Comparison of ENCODE assay signal across 9 cellular contexts in the genomic region with DNA sequence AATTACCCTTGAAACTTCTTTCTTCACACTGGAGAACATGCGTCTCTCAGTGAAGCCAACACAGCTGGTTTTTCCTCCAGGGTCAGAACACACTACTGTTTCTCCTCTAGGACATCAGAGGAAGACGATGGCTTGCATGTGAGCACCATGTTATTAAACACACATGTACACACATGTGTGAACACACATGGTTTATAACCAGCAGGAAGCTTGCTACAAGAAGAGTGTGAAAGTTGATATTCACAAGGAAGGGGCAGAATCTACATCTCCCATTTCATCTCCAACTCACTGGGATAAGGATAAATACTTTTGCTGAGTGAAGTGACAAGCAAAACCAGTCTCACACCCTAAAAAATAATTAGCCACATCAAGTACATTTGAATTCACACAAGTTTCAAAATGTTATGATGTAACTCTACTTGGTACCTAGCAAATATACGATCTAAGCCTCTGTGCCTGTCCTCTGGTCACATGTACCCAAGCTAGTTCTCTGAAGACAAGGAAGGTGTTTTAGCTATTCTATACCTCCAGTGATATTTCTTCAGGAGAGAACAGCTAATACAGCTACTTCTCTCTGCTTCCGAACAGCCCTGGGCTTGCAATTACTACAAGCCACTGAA.
DNase-seq lines count a peak whose midpoint lies in the region; ATAC-seq, FAIRE-seq and TF ChIP-seq lines count a peak whose summit lies in the region.
"Had no signal": no experiment of that assay in that cellular context is flagged by ENCODE, and none has a peak within 500 bp of the region (broad histone marks: within the 10 kb centered on the region; RNA-seq: fewer than 3 reads in every experiment).

No MANE protein-coding gene starts in this region.

- peak overlapping the region; percentile 70 for H3K9ac ChIP-seq in adipocyte (ENCODE audit: low read length)
- H3K9ac ChIP-seq in iPS-20b (ENCODE audit: low read depth, low read length): peak overlapping the region; percentile 67; the same call in 1 of the 2 replicates
- H3K9ac ChIP-seq in smooth muscle cell (ENCODE audit: low read depth): peak overlapping the region; percentile 64

- H3K4me2 ChIP-seq in GM23338 (peak overlapping the region; percentile 50; the same call in 1 of the 2 replicates), smooth muscle cell (peak overlapping the region; percentile 75)

- H3K27ac Mint-ChIP-seq in GM23338: peak overlapping the region; percentile 96

- no peaks in the 10 kb centered on the region for H3K9me2 ChIP-seq in GM23338 (ENCODE audit: insufficient read depth)

- WGBS in smooth muscle cell (ENCODE audit: low lambda C conversion rate): 64% methylated on average over 4 of the region's 4 CpGs

- peaks cover 44% of the 10 kb centered on the region for H3K4me1 Mint-ChIP-seq in GM23338

- ATAC-seq in GM23338: no peak

- H4K20me1 ChIP-seq in GM23338 (replicated peaks; ENCODE audit: insufficient read depth) (no peaks in the 10 kb centered on the region), smooth muscle cell (ENCODE audit: low read depth) (no peaks in the 10 kb centered on the region)

- FAIRE-seq in GM12892 (lab: Jason Lieb, UNC): no peak

- H3K4me3 ChIP-seq in GM23338 (no peak overlapping the region), adipocyte (ENCODE audit: low read length) (peak overlapping the region; percentile 10), iPS-20b (ENCODE audit: low read length) (no peak overlapping the region), smooth muscle cell (no peak overlapping the region), foreskin fibroblast (ENCODE audit: low read depth in 1 of 2, low read length in 2 of 2) (no peak overlapping the region)
- H3K4me3 ChIP-seq: ovary had no signal

- no peaks in the 10 kb centered on the region for H3K9me3 Mint-ChIP-seq in GM23338

- H3K36me3 ChIP-seq in GM23338 (ENCODE audit: insufficient read depth): no peaks in the 10 kb centered on the region
- no peaks in the 10 kb centered on the region for H3K36me3 ChIP-seq in adipocyte (ENCODE audit: control insufficient read depth, insufficient read depth, low read length, severe bottlenecking)
- H3K36me3 ChIP-seq in iPS-20b (ENCODE audit: insufficient read depth, low read depth, low read length): no peaks in the 10 kb centered on the region
- H3K36me3 ChIP-seq in smooth muscle cell (ENCODE audit: low read depth): no peaks in the 10 kb centered on the region
- H3K36me3 ChIP-seq: ovary had no signal

- no peaks in the 10 kb centered on the region for H3F3A ChIP-seq in GM23338 (replicated peaks; ENCODE audit: low read depth)
- peaks cover 26% of the 10 kb centered on the region for H3F3A ChIP-seq in smooth muscle cell (ENCODE audit: low read depth)

- 0 out of 2 replicates have a peak, but pooled peaks cover 6% of the 10 kb centered on the region for H3K79me2 ChIP-seq in GM23338 (replicated peaks; ENCODE audit: insufficient read depth)
- H3K79me2 ChIP-seq in smooth muscle cell (ENCODE audit: low read depth): no peaks in the 10 kb centered on the region

- TF ChIP-seq POLR2A in GM12892 (IDR thresholded peaks at IDR 0.05; ENCODE audit: low read depth, low read length): no peak

- H2AFZ ChIP-seq in GM23338 (no peak overlapping the region), smooth muscle cell (ENCODE audit: low read depth) (no peak overlapping the region)

- H3K9me3 ChIP-seq in adipocyte (ENCODE audit: control insufficient read depth, low read length) (no peaks in the 10 kb centered on the region), iPS-20b (ENCODE audit: insufficient read depth, low read depth, low read length) (no peaks in the 10 kb centered on the region), smooth muscle cell (replicated peaks; ENCODE audit: low read depth) (no peaks in the 10 kb centered on the region)
- H3K9me3 ChIP-seq: ovary had no signal

- no peaks in the 10 kb centered on the region for H3K27me3 ChIP-seq in GM23338 (ENCODE audit: insufficient read depth)
- H3K27me3 ChIP-seq in adipocyte (replicated peaks; ENCODE audit: control insufficient read depth, insufficient read depth, low read length): no peaks in the 10 kb centered on the region
- H3K27me3 ChIP-seq in iPS-20b (ENCODE audit: insufficient read depth, low read length): no peaks in the 10 kb centered on the region
- no peaks in the 10 kb centered on the region for H3K27me3 ChIP-seq in smooth muscle cell (ENCODE audit: low read depth)
- H3K27me3 ChIP-seq: ovary had no signal

- DNase-seq in GM23338 (ENCODE audit: low spot score) (no peak), adipocyte (ENCODE audit: low read depth) (no peak), smooth muscle cell (lab: John Stamatoyannopoulos, UW; ENCODE audit: unreplicated experiment) (no peak), foreskin fibroblast (no peak), NCI-H526 treated with DMSO at 0.1 percent for 48 hours (lab: John Stamatoyannopoulos, UW) (no peak), SKM-1 (lab: John Stamatoyannopoulos, UW; ENCODE audit: unreplicated experiment) (no peak), GM12892 (ENCODE audit: insufficient read length) (no peak)

- H3K4me1 ChIP-seq in GM23338 (ENCODE audit: insufficient read depth) (peaks cover 44% of the 10 kb centered on the region), adipocyte (ENCODE audit: control insufficient read depth, insufficient read depth, low read length) (peaks cover 57% of the 10 kb centered on the region), iPS-20b (ENCODE audit: insufficient read depth, low read length) (peaks cover 36% of the 10 kb centered on the region), smooth muscle cell (ENCODE audit: low read depth) (peaks cover 34% of the 10 kb centered on the region)

- no peak for TF ChIP-seq CTCF in GM23338 (conservative IDR thresholded peaks at IDR 0.05; ENCODE audit: low read depth in 2 of 2)
- TF ChIP-seq CTCF in smooth muscle cell (IDR thresholded peaks at IDR 0.05; ENCODE audit: borderline replicate concordance, insufficient read depth, poor library complexity, severe bottlenecking): no peak
- no peak for TF ChIP-seq CTCF in foreskin fibroblast (IDR thresholded peaks at IDR 0.05; ENCODE audit: low read depth, low read length)

- H3K27ac ChIP-seq in GM23338 (ENCODE audit: low read depth) (peak overlapping the region; percentile 71), iPS-20b (ENCODE audit: low read length) (peak overlapping the region; percentile 77), smooth muscle cell (ENCODE audit: low read depth) (peak overlapping the region; percentile 94)

- peaks cover 1% of the 10 kb centered on the region for H3K27me3 Mint-ChIP-seq in GM23338 (ENCODE audit: insufficient read depth, low read depth, poor library complexity)

- H3K4me3 Mint-ChIP-seq in GM23338: no peak overlapping the region

- H3K36me3 Mint-ChIP-seq in GM23338 (ENCODE audit: low read depth): no peaks in the 10 kb centered on the region

TF ChIP-seq in GM23338, 12 proteins besides CTCF, POLR2A, EP300 and RAD21 (continues in another document):
- TF ChIP-seq CREB1 (CRISPR knock-in tag; IDR thresholded peaks at IDR 0.05; ENCODE audit: low read depth) (no peak), EZH2 (IDR thresholded peaks at IDR 0.05; ENCODE audit: low read depth, unreplicated experiment) (no peak), REST (IDR thresholded peaks at IDR 0.05; ENCODE audit: unreplicated experiment) (no peak)
- TF ChIP-seq, protein P1, sequence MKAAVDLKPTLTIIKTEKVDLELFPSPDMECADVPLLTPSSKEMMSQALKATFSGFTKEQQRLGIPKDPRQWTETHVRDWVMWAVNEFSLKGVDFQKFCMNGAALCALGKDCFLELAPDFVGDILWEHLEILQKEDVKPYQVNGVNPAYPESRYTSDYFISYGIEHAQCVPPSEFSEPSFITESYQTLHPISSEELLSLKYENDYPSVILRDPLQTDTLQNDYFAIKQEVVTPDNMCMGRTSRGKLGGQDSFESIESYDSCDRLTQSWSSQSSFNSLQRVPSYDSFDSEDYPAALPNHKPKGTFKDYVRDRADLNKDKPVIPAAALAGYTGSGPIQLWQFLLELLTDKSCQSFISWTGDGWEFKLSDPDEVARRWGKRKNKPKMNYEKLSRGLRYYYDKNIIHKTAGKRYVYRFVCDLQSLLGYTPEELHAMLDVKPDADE (IDR thresholded peaks at IDR 0.05): no peak
